ENCODE assay signal across 21 cellular contexts in the genomic region with DNA sequence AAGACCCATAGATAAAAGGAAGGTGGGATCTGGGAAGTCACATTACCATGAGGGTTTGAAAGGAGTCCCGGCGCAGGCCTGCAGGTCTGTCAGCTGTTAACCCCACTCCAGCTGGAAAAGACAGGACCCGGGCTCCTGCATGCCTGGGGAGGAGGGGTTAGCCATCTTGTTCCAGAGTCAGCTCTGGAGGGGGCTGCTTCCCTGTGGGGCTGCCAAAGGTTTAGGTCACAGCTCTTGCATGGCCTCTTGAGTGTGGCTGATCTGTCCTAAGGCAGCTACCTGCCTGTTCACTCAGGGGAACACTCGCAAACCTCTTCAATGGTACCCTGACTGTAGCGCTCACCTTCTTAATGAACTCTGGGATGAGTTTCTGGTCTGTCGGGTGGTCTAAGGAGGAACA.
"Had no signal": no experiment of that assay in that cellular context is flagged by ENCODE, and none has a peak within 500 bp of the region (broad histone marks: within the 10 kb centered on the region; RNA-seq: fewer than 3 reads in every experiment).

No MANE protein-coding gene starts in this region.

- H3K27ac ChIP-seq: epithelial cell of prostate, esophagus squamous epithelium, neutrophil, suprapubic skin, tibial artery, upper lobe of left lung, uterus had no signal

- H3K9me3 Mint-ChIP-seq: effector memory CD8-positive, alpha-beta T cell; naive thymus-derived CD4-positive, alpha-beta T cell; stimulated activated memory B cell treated with anti-CD40 and anti-IgM and Interleukin-4, amounts not matched to agents 10 μg/mL and 1 μg/mL and 100 μg/mL, for 72 hours had no signal

- H3K27me3 Mint-ChIP-seq: effector memory CD8-positive, alpha-beta T cell; naive thymus-derived CD4-positive, alpha-beta T cell had no signal

- H3K9me3 ChIP-seq: esophagus squamous epithelium, gastroesophageal sphincter, neutrophil, spleen, suprapubic skin, tibial artery, upper lobe of left lung, uterus had no signal

- H3K4me3 ChIP-seq: esophagus squamous epithelium, gastroesophageal sphincter, spleen, suprapubic skin, tibial artery, upper lobe of left lung, uterus had no signal

- H3K4me3 Mint-ChIP-seq: effector memory CD8-positive, alpha-beta T cell; naive thymus-derived CD4-positive, alpha-beta T cell; nephron progenitor cell; stimulated activated memory B cell treated with anti-CD40 and anti-IgM and Interleukin-4, amounts not matched to agents 10 μg/mL and 1 μg/mL and 100 μg/mL, for 72 hours had no signal

- H3K27ac Mint-ChIP-seq: nephron progenitor cell had no signal

- H3K4me1 ChIP-seq: esophagus squamous epithelium, uterus had no signal

- DNase-seq: effector memory CD8-positive, alpha-beta T cell; esophagus squamous epithelium; foreskin fibroblast; glutamatergic neuron; islet precursor cell; mammary epithelial cell; naive thymus-derived CD4-positive, alpha-beta T cell; nephron progenitor cell; posterior cingulate gyrus; spleen; stimulated activated CD4-positive, alpha-beta T cell treated with anti-CD3 and anti-CD28 coated beads, Interleukin-15, amount 100 ng/mL, for 24 hours; stimulated activated CD4-positive, alpha-beta T cell treated with anti-CD3 and anti-CD28 coated beads, Interleukin-1b, Interleukin-23, amount 100 ng/mL, for 48 hours; stimulated activated CD4-positive, alpha-beta T cell treated with anti-CD3 and anti-CD28 coated beads, Interleukin-4, amount 100 ng/mL, for 24 hours; tibial artery; upper lobe of left lung; uterus had no signal

- H3K36me3 ChIP-seq: neutrophil, uterus had no signal

- H3K27me3 ChIP-seq: esophagus squamous epithelium, gastroesophageal sphincter, neutrophil, spleen, suprapubic skin, tibial artery, upper lobe of left lung, uterus had no signal
